8 cellular contexts compared by ENCODE assay signal in the genomic region with DNA sequence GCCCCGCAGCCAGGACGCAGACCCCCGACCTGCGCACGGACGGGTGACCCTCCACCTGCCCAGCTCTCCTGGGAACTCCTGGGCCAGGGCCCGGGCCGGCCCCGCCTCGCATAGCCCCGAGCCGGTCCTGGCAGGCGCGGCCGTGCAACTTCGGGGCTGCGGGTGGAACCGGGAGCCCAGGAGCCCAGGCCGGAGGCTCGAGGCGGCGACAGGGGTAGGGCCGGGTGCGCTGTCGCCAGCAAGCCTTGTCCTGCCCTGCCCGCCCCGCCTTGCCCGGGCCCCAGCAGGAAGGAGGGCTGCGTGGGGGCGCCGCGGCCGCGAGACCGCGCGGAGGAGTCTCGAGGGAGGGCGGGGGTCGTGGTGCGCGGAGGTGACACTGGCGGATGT. TPM values are rescaled to one million over a fixed set of nuclear protein-coding genes. Genes with fewer than 3 reads are reported as not detected.
DNase-seq lines count a peak whose midpoint lies in the region; ATAC-seq and TF ChIP-seq lines count a peak whose summit lies in the region.

No MANE protein-coding gene starts in this region.

- H3K4me3 ChIP-seq in AG04450 (ENCODE audit: low read depth, low read length) (peak overlapping the region; percentile 80), H7 (ENCODE audit: insufficient read depth, low read depth, low read length) (peak overlapping the region; percentile 84), WI38 (ENCODE audit: low read depth, low read length) (peak overlapping the region; percentile 83), right atrium auricular region (peak overlapping the region; percentile 81 to 85), skin epidermis (peak overlapping the region; percentile 61 to 99 (median 78))

- no peaks in the 10 kb centered on the region for H3K36me3 ChIP-seq in H7 (replicated peaks; ENCODE audit: control insufficient read depth, insufficient read depth, low read length)
- H3K36me3 ChIP-seq in right atrium auricular region: peaks cover 8% of the 10 kb centered on the region

- H3K9me3 ChIP-seq in AG04450 (ENCODE audit: control insufficient read depth, insufficient read depth, low read length) (peaks cover 35% of the 10 kb centered on the region), right atrium auricular region (no peaks in the 10 kb centered on the region)

- POLR2A ChIA-PET in AG04450 (lab: Yijun Ruan, JAX): interaction anchor here (1.0 kb wide), 1 partner anchor 182 kb away, joined by 3 read pairs; a partner anchor contains a TSS

- ATAC-seq in GM18868 (IDR thresholded peaks at IDR 0.05; ENCODE audit: unreplicated experiment): no peak

- peaks cover 21% of the 10 kb centered on the region for H3K27me3 ChIP-seq in AG04450 (ENCODE audit: control insufficient read depth, insufficient read depth, low read length)
- peaks cover 6% of the 10 kb centered on the region for H3K27me3 ChIP-seq in H7 (ENCODE audit: control insufficient read depth, insufficient read depth, low read length)
- H3K27me3 ChIP-seq in right atrium auricular region: no peaks in the 10 kb centered on the region

- H3K27ac ChIP-seq in AG04450 (ENCODE audit: low read depth, low read length) (peak overlapping the region; percentile 47), right atrium auricular region (peak overlapping the region; percentile 83), skin epidermis (peak overlapping the region; percentile 51 to 93 (median 86))

- TF ChIP-seq CTCF in AG04450 (IDR thresholded peaks at IDR 0.05; ENCODE audit: low read depth, low read length) (no peak), WI38 (IDR thresholded peaks at IDR 0.05; ENCODE audit: low read depth, low read length) (no peak), right atrium auricular region (IDR thresholded peaks at IDR 0.05) (no peak)

- CTCF ChIA-PET in AG04450 (lab: Charles Lee): no interaction called here

- DNase-seq in AG04450 (ENCODE audit: low read depth, low spot score) (no peak), H7 (peak; percentile 91), right atrium auricular region (ENCODE audit: low spot score) (no peak), NCI-H748 treated with DMSO at 0.1 percent for 48 hours (lab: John Stamatoyannopoulos, UW) (no peak), amygdala (lab: John Stamatoyannopoulos, UW) (no peak)

- peaks cover 0 to 24% of the 10 kb centered on the region in 2 donors for H3K4me1 ChIP-seq in right atrium auricular region

RNA-seq across cellular contexts. Expression of a gene that starts 0.4 kb away (rescaled TPM):
- 11.8 and 15.1 TPM in 2 replicates for polyA plus RNA-seq in AG04450 (2011; rRNA removed)
- polyA minus RNA-seq in AG04450 (2011; rRNA and poly(A)+ RNA removed): 20.6 and 29.0 TPM in 2 replicates
- 7.1 and 9.5 TPM in 2 replicates for total RNA-seq in H7 (2014; rRNA removed; shearing (Covaris generic))
- total RNA-seq in right atrium auricular region: 10 to 100 TPM; 11.9 to 14.1 TPM

RNA-seq across cellular contexts. Expression of a gene that starts 11.2 kb away (rescaled TPM):
- 0.04 TPM in 1 of 2 replicates, not detected in the other for polyA plus RNA-seq in AG04450 (2011; rRNA removed)
- polyA minus RNA-seq in AG04450 (2011; rRNA and poly(A)+ RNA removed): not detected in 2 replicates
- 10.0 and 12.8 TPM in 2 replicates for total RNA-seq in H7 (2014; rRNA removed; shearing (Covaris generic))
- total RNA-seq in right atrium auricular region: 1 to 10 TPM; 1.0 to 1.6 TPM
